In the genomic region with DNA sequence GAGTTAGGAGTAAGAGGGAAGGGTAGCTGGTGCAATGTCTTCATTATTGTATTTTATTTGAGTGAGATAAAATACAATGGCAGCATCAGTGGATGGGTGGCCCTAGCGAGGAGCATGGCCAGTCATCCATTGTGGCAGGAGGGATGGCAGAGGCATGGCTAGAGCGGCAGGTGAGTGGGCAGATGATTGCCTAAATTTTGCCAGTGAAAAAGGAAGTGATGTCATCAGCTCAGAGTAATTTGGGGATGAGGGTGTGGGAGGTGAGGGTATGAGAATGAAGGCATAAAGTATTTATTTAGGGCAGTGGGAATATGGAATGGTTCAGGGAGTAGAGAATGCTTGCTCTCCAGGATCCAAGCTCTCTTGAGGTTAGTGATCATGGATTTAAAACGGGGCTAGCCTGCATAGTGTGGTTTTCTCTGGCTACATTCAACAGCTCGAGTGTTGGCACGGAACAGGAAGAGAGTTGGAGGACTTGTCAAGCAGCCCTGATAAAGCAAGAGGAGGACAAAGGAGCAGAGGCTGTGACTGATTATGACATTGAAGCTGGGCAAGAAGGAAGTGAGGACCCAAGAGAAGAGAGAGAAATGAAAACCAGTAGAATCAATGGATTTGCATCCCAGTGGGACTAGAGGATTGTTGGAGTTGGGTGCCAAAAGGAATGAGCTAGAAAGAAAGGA, we compare ENCODE assay signal across 10 cellular contexts. TPM values are rescaled to one million over a fixed set of nuclear protein-coding genes. Genes with fewer than 3 reads are reported as not detected.
DNase-seq lines count a peak whose midpoint lies in the region; ATAC-seq and TF ChIP-seq lines count a peak whose summit lies in the region.
"Had no signal": no experiment of that assay in that cellular context is flagged by ENCODE, and none has a peak within 500 bp of the region (broad histone marks: within the 10 kb centered on the region; RNA-seq: fewer than 3 reads in every experiment).

No MANE protein-coding gene starts in this region.

- H3K9me3 ChIP-seq in BLaER1 (no peaks in the 10 kb centered on the region), body of pancreas (no peaks in the 10 kb centered on the region)
- H3K9me3 ChIP-seq: sigmoid colon had no signal

- H3K27ac Mint-ChIP-seq in memory B cell, result peak overlapping the region; percentile 20

- H3K4me1 ChIP-seq in BLaER1 (peaks cover 19% of the 10 kb centered on the region), body of pancreas (peaks cover 13% of the 10 kb centered on the region)

- H3K27me3 ChIP-seq in BLaER1 (no peaks in the 10 kb centered on the region), body of pancreas (no peaks in the 10 kb centered on the region)
- H3K27me3 ChIP-seq: sigmoid colon had no signal

- H3K4me2 ChIP-seq in BLaER1, result peak overlapping the region; percentile 19; the same call in 1 of the 2 replicates

- WGBS in body of pancreas, 2 donors, result 31 to 43% methylated on average over 5 of the region's 5 CpGs

- DNase-seq in Kasumi-1 (lab: John Stamatoyannopoulos, UW) (peak; percentile 17 to 57), body of pancreas (no peak), memory B cell (ENCODE audit: low spot score in 2 of 2) (no peak), GM13976 (ENCODE audit: low spot score) (no peak), NCI-H2196 (lab: John Stamatoyannopoulos, UW; ENCODE audit: unreplicated experiment) (no peak), hippocampal formation (lab: John Stamatoyannopoulos, UW) (no peak), amniotic stem cell (lab: John Stamatoyannopoulos, UW) (no peak)
- DNase-seq: NCI-H2227 treated with DMSO at 0.1 percent for 48 hours had no signal

- peaks cover 7% of the 10 kb centered on the region for H3K9me3 Mint-ChIP-seq in memory B cell

- peaks cover 12% of the 10 kb centered on the region for H3K27me3 Mint-ChIP-seq in memory B cell

- no peak overlapping the region for H3K9ac ChIP-seq in BLaER1

- TF ChIP-seq CTCF in body of pancreas (IDR thresholded peaks at IDR 0.05) (no peak), GM13976 (IDR thresholded peaks at IDR 0.05; ENCODE audit: borderline replicate concordance, control extremely low read depth, extremely low read depth, insufficient read depth, missing control alignments) (no peak)

- in situ Hi-C loops in GM13976 (cut with MboI; ENCODE audit: low sequenced_read_pairs, unreplicated experiment), result no loop called here

- no peak for TF ChIP-seq POLR2A in body of pancreas (IDR thresholded peaks at IDR 0.05)

- H3K4me3 Mint-ChIP-seq in memory B cell, result no peak overlapping the region

- intact Hi-C loops in body of pancreas (cut with DNase I), result no loop called here

- H4K20me1 ChIP-seq in BLaER1, result no peaks in the 10 kb centered on the region

- H3K36me3 Mint-ChIP-seq in memory B cell, result peaks cover 2% of the 10 kb centered on the region

- ATAC-seq in body of pancreas (peak; percentile 21), memory B cell (ENCODE audit: low read depth) (no peak)

- H3K27ac ChIP-seq in BLaER1, result no peak overlapping the region
- peak overlapping the region; percentile 1 to 71 (median 22) for H3K27ac ChIP-seq in body of pancreas

- peaks cover 16% of the 10 kb centered on the region for H3K4me1 Mint-ChIP-seq in memory B cell

- H3K36me3 ChIP-seq in BLaER1, result no peaks in the 10 kb centered on the region
- H3K36me3 ChIP-seq in body of pancreas (replicated peaks in 1 of 2; ENCODE audit: insufficient read depth in 1 of 2, low read depth in 2 of 2), result no peaks in the 10 kb centered on the region
- H3K36me3 ChIP-seq: sigmoid colon had no signal

- H3K4me3 ChIP-seq in BLaER1 (no peak overlapping the region), body of pancreas (no peak overlapping the region)
- H3K4me3 ChIP-seq: sigmoid colon had no signal

RNA-seq across cellular contexts. Expression of a gene that starts 18.7 kb away (rescaled TPM):
- 10 to 100 TPM in 1 of 2 donors, 1 to 10 TPM in 1; 6.5 to 10.9 TPM for total RNA-seq in body of pancreas
- total RNA-seq: sigmoid colon had no signal

RNA-seq across cellular contexts. Expression of a gene that starts 24.7 kb away (rescaled TPM):
- not detected for total RNA-seq in body of pancreas
- total RNA-seq: sigmoid colon had no signal

RNA-seq across cellular contexts. Expression of a gene that starts 46.6 kb away (rescaled TPM):
- 10 to 100 TPM; 77.8 to 86.4 TPM for total RNA-seq in body of pancreas

RNA-seq across cellular contexts. Expression of a gene that starts 48.7 kb away (rescaled TPM):
- total RNA-seq in body of pancreas, result 1 to 10 TPM in 1 of 2 donors, not detected in 1; 3.0 TPM
- total RNA-seq: sigmoid colon had no signal

Comparison
In these comparisons a context has a peak if more than half of its experiments do, and no peak if none do; other contexts are left out.
1. DNase-seq: peak in Kasumi-1 (2 of 2); none in body of pancreas (0 of 4), memory B cell (0 of 2), GM13976 (single experiment), NCI-H2196 (single experiment), hippocampal formation (0 of 2) and amniotic stem cell (single experiment).